Comparison of ENCODE assay signal across 12 cellular contexts in the genomic region with DNA sequence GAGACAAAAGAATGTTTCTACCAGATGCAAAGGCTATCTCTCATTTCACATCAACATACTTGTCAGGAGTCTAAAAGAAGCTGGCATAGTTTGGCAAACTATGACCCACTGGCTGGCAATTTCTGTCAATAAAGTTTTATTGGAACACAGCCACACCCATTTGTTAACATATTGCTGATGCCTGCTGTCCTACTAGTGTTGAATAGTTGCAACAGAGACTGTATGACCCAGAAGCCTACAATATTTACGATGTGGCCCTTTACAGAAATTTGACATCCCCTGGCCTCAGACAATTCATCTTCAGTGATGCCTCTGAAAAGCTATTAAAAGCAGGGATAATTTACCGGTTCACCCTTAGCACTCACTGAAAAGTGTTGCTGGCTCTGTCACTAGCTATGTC.
DNase-seq lines count a peak whose midpoint lies in the region; ATAC-seq and TF ChIP-seq lines count a peak whose summit lies in the region.
"Had no signal": no experiment of that assay in that cellular context is flagged by ENCODE, and none has a peak within 500 bp of the region (broad histone marks: within the 10 kb centered on the region; RNA-seq: fewer than 3 reads in every experiment).

No MANE protein-coding gene starts in this region.

- H3K9ac ChIP-seq in trophoblast cell (ENCODE audit: low read length): no peak overlapping the region

- H3K79me2 ChIP-seq in trophoblast cell (ENCODE audit: control insufficient read depth, insufficient read depth, low read length, poor library complexity): no peaks in the 10 kb centered on the region

- no peaks in the 10 kb centered on the region for H3K79me1 ChIP-seq in trophoblast cell (ENCODE audit: low read length)

- H3K36me3 ChIP-seq in esophagus muscularis mucosa (peaks cover 0 to 56% (median 31%) of the 10 kb centered on the region in 4 donors), trophoblast cell (ENCODE audit: control insufficient read depth in 1 of 2, insufficient read depth in 2 of 2, low read length in 2 of 2) (peaks cover 6 to 10% of the 10 kb centered on the region in 2 experiments)

- H3K27me3 ChIP-seq in esophagus muscularis mucosa (no peaks in the 10 kb centered on the region), trophoblast cell (ENCODE audit: insufficient read depth, low read length) (no peaks in the 10 kb centered on the region)
- H3K27me3 ChIP-seq: foreskin keratinocyte had no signal

- TF ChIP-seq POLR2A in esophagus muscularis mucosa (IDR thresholded peaks at IDR 0.05; ENCODE audit: low read depth): no peak

- H2BK120ac ChIP-seq in trophoblast cell (ENCODE audit: insufficient read depth, low read length, poor library complexity): no peak overlapping the region

- no peak overlapping the region for H4K8ac ChIP-seq in trophoblast cell (ENCODE audit: low read depth, low read length)

- no peak for TF ChIP-seq CTCF in AG04449 (IDR thresholded peaks at IDR 0.05; ENCODE audit: insufficient read depth, low read length, missing control alignments)
- TF ChIP-seq CTCF in esophagus muscularis mucosa (IDR thresholded peaks at IDR 0.05): no peak

- H3K4me3 ChIP-seq in AG04449 (ENCODE audit: low read depth, low read length): peak overlapping the region; percentile 15; the same call in 1 of the 2 replicates
- peak overlapping the region; percentile 5 to 75 (median 10) for H3K4me3 ChIP-seq in esophagus muscularis mucosa
- no peak overlapping the region for H3K4me3 ChIP-seq in trophoblast cell (ENCODE audit: low read depth, low read length)

- H3K4me2 ChIP-seq in trophoblast cell (ENCODE audit: low read length): no peak overlapping the region

- H3K4me1 ChIP-seq in esophagus muscularis mucosa (peaks cover 86 to 96% (median 89%) of the 10 kb centered on the region in 4 donors), trophoblast cell (ENCODE audit: control insufficient read depth in 1 of 2, insufficient read depth in 2 of 2, low read length in 2 of 2) (peaks cover 0 to 3% of the 10 kb centered on the region in 2 experiments)

- intact Hi-C loops in esophagus muscularis mucosa (cut with DNase I): no loop called here

- POLR2A ChIA-PET in AG04449 (lab: Yijun Ruan, JAX): no interaction called here
- POLR2A ChIA-PET in HEK293T (lab: Yijun Ruan, JAX): no interaction called here

- no peak overlapping the region for H2AFZ ChIP-seq in trophoblast cell (ENCODE audit: insufficient read depth, low read length, poor library complexity)

- peak overlapping the region; percentile 55 for H3K23ac ChIP-seq in trophoblast cell (ENCODE audit: low read length)

- ATAC-seq in HG03432 (IDR thresholded peaks at IDR 0.05; ENCODE audit: unreplicated experiment) (no peak), HG03565 (IDR thresholded peaks at IDR 0.05; ENCODE audit: unreplicated experiment) (no peak)
- ATAC-seq: foreskin keratinocyte, HCT116 had no signal

- no peak overlapping the region for H3K4ac ChIP-seq in trophoblast cell (ENCODE audit: low read depth, low read length)

- H3K27ac ChIP-seq in esophagus muscularis mucosa (replicated peaks in 1 of 4): peak overlapping the region; percentile 70 to 87 (median 80)
- H3K27ac ChIP-seq in trophoblast cell (ENCODE audit: low read depth, low read length): no peak overlapping the region
- H3K27ac ChIP-seq: foreskin keratinocyte had no signal

- H3K14ac ChIP-seq in trophoblast cell (ENCODE audit: low read length): no peak overlapping the region

- H3K18ac ChIP-seq in trophoblast cell (ENCODE audit: low read length): no peak overlapping the region

- no peak for TF ChIP-seq EP300 in esophagus muscularis mucosa (IDR thresholded peaks at IDR 0.05)

- no peaks in the 10 kb centered on the region for H3K9me3 ChIP-seq in esophagus muscularis mucosa
- H3K9me3 ChIP-seq in trophoblast cell (ENCODE audit: insufficient read depth, low read depth, low read length): no peaks in the 10 kb centered on the region

- no peak overlapping the region for H2AK5ac ChIP-seq in trophoblast cell (ENCODE audit: low read length)

- H2BK5ac ChIP-seq in trophoblast cell (ENCODE audit: low read depth, low read length, poor library complexity): no peak overlapping the region

- DNase-seq in AG04449 (ENCODE audit: low read depth, low spot score) (no peak), HEK293T (ENCODE audit: extremely low spot score) (no peak), esophagus muscularis mucosa (ENCODE audit: extremely low spot score) (no peak), trophoblast cell (no peak), H4 (ENCODE audit: low spot score) (no peak), D341Med (ENCODE audit: low spot score) (no peak)
- DNase-seq: activated naive CD8-positive, alpha-beta T cell treated with anti-CD3 and anti-CD28 coated beads, Interleukin-2, amount 10 ng/mL, durations not matched to agents 7 days and 5 days; DMS153; foreskin keratinocyte had no signal

- CTCF ChIA-PET in AG04449 (lab: Yijun Ruan, JAX): interaction anchor here (0.7 to 2.4 kb wide), 5 partner anchors 10 to 188 kb away, joined by 3 to 11 read pairs (median 4); no protein-coding TSS in a partner anchor
- CTCF ChIA-PET in HEK293T (lab: Yijun Ruan, JAX): interaction anchor here (1.2 kb wide), 1 partner anchor 450 kb away, joined by 3 read pairs; no protein-coding TSS in a partner anchor

- 38% methylated on average over 2 of the region's 2 CpGs for WGBS in esophagus muscularis mucosa
- no CpG with 5 or more reads among the region's 2 CpGs for WGBS in trophoblast cell (ENCODE audit: extremely low coverage, insufficient coverage, insufficient read length)

- H2BK12ac ChIP-seq in trophoblast cell (ENCODE audit: low read length): no peak overlapping the region

- no peak overlapping the region for H4K12ac ChIP-seq in trophoblast cell (ENCODE audit: low read depth, low read length)

- H4K91ac ChIP-seq in trophoblast cell (ENCODE audit: low read depth, low read length): no peak overlapping the region

TF ChIP-seq in HEK293T, 16 proteins besides CTCF, POLR2A, EP300 and RAD21:
- TF ChIP-seq FOXK2 (IDR thresholded peaks at IDR 0.05): no peak
- TF ChIP-seq, protein P1, sequence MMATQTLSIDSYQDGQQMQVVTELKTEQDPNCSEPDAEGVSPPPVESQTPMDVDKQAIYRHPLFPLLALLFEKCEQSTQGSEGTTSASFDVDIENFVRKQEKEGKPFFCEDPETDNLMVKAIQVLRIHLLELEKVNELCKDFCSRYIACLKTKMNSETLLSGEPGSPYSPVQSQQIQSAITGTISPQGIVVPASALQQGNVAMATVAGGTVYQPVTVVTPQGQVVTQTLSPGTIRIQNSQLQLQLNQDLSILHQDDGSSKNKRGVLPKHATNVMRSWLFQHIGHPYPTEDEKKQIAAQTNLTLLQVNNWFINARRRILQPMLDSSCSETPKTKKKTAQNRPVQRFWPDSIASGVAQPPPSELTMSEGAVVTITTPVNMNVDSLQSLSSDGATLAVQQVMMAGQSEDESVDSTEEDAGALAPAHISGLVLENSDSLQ (IDR thresholded peaks at IDR 0.05): peak; percentile 34; the same call in 1 of the 2 replicates
- no peak for TF ChIP-seq BHLHE40 (IDR thresholded peaks at IDR 0.05; ENCODE audit: borderline replicate concordance)
- TF ChIP-seq CTBP1 (IDR thresholded peaks at IDR 0.05; ENCODE audit: borderline replicate concordance): 0 out of 2 replicates have a peak, but pooled peaks have one; percentile 31
- TF ChIP-seq TARDBP (IDR thresholded peaks at IDR 0.05): no peak
